Comparison of ENCODE assay signal across 8 cellular contexts in genomic region chr3:50616770-50617095, GRCh38. TPM values are rescaled to one million over a fixed set of nuclear protein-coding genes. Genes with fewer than 3 reads are reported as not detected.
A peak's percentile ranks its signal among the peaks of the same experiment; 100 is the strongest.
DNase-seq lines count a peak whose midpoint lies in the region; ATAC-seq, FAIRE-seq and TF ChIP-seq lines count a peak whose summit lies in the region.

No MANE protein-coding gene starts in this region.

- peak overlapping the region; percentile 46; the same call in 1 of the 2 replicates for H3K27ac ChIP-seq in BLaER1
- peak overlapping the region in 54 of 59 donors; percentile 6 to 93 (median 74) for H3K27ac ChIP-seq in dorsolateral prefrontal cortex
- H3K27ac ChIP-seq in lower lobe of right lung: peak overlapping the region; percentile 95

- peak in 7 of 56 donors; percentile 3 to 32 (median 11) for TF ChIP-seq CTCF in dorsolateral prefrontal cortex (IDR thresholded peaks at IDR 0.05 in 54 of 56, conservative IDR thresholded peaks at IDR 0.05 in 2 of 56; ENCODE audit: low read depth in 1 of 56, partially characterized antibody in 56 of 56)
- no peak for TF ChIP-seq CTCF in lower lobe of right lung (IDR thresholded peaks at IDR 0.05)

- DNase-seq in GM19239 (ENCODE audit: insufficient read length, low spot score) (peak; percentile 79), NCI-H774 (lab: John Stamatoyannopoulos, UW) (peak; percentile 55), dorsolateral prefrontal cortex (peak; percentile 63 to 91 (median 83)), lower lobe of right lung (peak; percentile 94)
- DNase-seq in activated CD4-positive, alpha-beta T cell treated with anti-CD3 and anti-CD28 coated beads, Interleukin-2, amount 50 U/mL, for 4 hours: peak; percentile 92 to 94
- DNase-seq in stimulated activated CD4-positive, alpha-beta T cell treated with anti-CD3 and anti-CD28 coated beads, TNF-alpha, amount 100 ng/mL, for 1 hour (ENCODE audit: low read depth in 3 of 3, low spot score in 1 of 3): peak; percentile 85 to 95 (median 86)

- peak; percentile 84 for FAIRE-seq in GM19239 (lab: Jason Lieb, UNC)

- H3K36me3 ChIP-seq in BLaER1 (0 out of 2 replicates have a peak, but pooled peaks cover 8% of the 10 kb centered on the region), lower lobe of right lung (no peaks in the 10 kb centered on the region)

- intact Hi-C loops in dorsolateral prefrontal cortex (cut with DNase I): loop anchor here (1.0 to 10.0 kb wide), 9 partner anchors 58 to 1058 kb away; partner anchors contain the start of genes CYB561D2 (in 1 of the 2), DOCK3 (in 1 of the 2), MANF (in 1 of the 2) and NPRL2 (in 1 of the 2)
- intact Hi-C loops in lower lobe of right lung (cut with DNase I): no loop called here

- H3K4me3 ChIP-seq in BLaER1 (peak overlapping the region; percentile 94), dorsolateral prefrontal cortex (peak overlapping the region; percentile 64 to 99 (median 88)), lower lobe of right lung (peak overlapping the region; percentile 85)

- no peaks in the 10 kb centered on the region for H3K9me3 ChIP-seq in BLaER1
- no peaks in the 10 kb centered on the region for H3K9me3 ChIP-seq in lower lobe of right lung

- peak overlapping the region; percentile 98 for H3K4me2 ChIP-seq in BLaER1

- no peaks in the 10 kb centered on the region for H3K27me3 ChIP-seq in BLaER1
- no peaks in the 10 kb centered on the region for H3K27me3 ChIP-seq in dorsolateral prefrontal cortex
- no peaks in the 10 kb centered on the region for H3K27me3 ChIP-seq in lower lobe of right lung (ENCODE audit: low read depth)

- peak; percentile 71 for ATAC-seq in HG03439 (IDR thresholded peaks at IDR 0.05; ENCODE audit: unreplicated experiment)
- peak; percentile 87 to 89 for ATAC-seq in lower lobe of right lung

- peaks cover 9% of the 10 kb centered on the region for H4K20me1 ChIP-seq in BLaER1

- H3K4me1 ChIP-seq in BLaER1: peaks cover 62% of the 10 kb centered on the region
- H3K4me1 ChIP-seq in lower lobe of right lung: peaks cover 74% of the 10 kb centered on the region

- H3K9ac ChIP-seq in BLaER1: peak overlapping the region; percentile 56; the same call in 1 of the 2 replicates

RNA-seq across cellular contexts. Expression of gene MAPKAPK3, which starts 0.2 kb away (rescaled TPM):
- 10 to 100 TPM in 107 of 120 experiments, 1 to 10 TPM in 13; 6.3 to 30.7 (median 13.1) TPM for total RNA-seq in dorsolateral prefrontal cortex
- total RNA-seq in lower lobe of right lung: 68.6 TPM

RNA-seq across cellular contexts. Expression of gene CISH, which starts 5.2 kb away (rescaled TPM):
- total RNA-seq in dorsolateral prefrontal cortex: 1 to 10 TPM in 67 of 120 experiments, under 1 TPM in 53; 0.15 to 7.8 (median 1.1) TPM
- 48.8 TPM for total RNA-seq in lower lobe of right lung

RNA-seq across cellular contexts. Expression of gene HEMK1, which starts 47.4 kb away (rescaled TPM):
- 10 to 100 TPM in 115 of 120 experiments, 1 to 10 TPM in 5; 8.6 to 22.8 (median 14.2) TPM for total RNA-seq in dorsolateral prefrontal cortex
- 28.4 TPM for total RNA-seq in lower lobe of right lung

RNA-seq across cellular contexts. Expression of gene C3orf18, which starts 49.2 kb away (rescaled TPM):
- total RNA-seq in dorsolateral prefrontal cortex (10 to 100 TPM; 22.0 to 50.0 (median 37.9) TPM), lower lobe of right lung (6.7 TPM)

RNA-seq across cellular contexts. Expression of gene DOCK3, which starts 58.0 kb away (rescaled TPM):
- total RNA-seq in dorsolateral prefrontal cortex (100 to 1,000 TPM in 74 of 120 experiments, 10 to 100 TPM in 46; 58.3 to 141 (median 105) TPM), lower lobe of right lung (1.5 TPM)

Comparison
In these comparisons a context has a peak if more than half of its experiments do, and no peak if none do; other contexts are left out.
1. Peak in every context shown above with its lines: DNase-seq, ATAC-seq, H3K4me3 ChIP-seq and H3K27ac ChIP-seq.